Comparison of ENCODE assay signal across 9 cellular contexts in the genomic region with DNA sequence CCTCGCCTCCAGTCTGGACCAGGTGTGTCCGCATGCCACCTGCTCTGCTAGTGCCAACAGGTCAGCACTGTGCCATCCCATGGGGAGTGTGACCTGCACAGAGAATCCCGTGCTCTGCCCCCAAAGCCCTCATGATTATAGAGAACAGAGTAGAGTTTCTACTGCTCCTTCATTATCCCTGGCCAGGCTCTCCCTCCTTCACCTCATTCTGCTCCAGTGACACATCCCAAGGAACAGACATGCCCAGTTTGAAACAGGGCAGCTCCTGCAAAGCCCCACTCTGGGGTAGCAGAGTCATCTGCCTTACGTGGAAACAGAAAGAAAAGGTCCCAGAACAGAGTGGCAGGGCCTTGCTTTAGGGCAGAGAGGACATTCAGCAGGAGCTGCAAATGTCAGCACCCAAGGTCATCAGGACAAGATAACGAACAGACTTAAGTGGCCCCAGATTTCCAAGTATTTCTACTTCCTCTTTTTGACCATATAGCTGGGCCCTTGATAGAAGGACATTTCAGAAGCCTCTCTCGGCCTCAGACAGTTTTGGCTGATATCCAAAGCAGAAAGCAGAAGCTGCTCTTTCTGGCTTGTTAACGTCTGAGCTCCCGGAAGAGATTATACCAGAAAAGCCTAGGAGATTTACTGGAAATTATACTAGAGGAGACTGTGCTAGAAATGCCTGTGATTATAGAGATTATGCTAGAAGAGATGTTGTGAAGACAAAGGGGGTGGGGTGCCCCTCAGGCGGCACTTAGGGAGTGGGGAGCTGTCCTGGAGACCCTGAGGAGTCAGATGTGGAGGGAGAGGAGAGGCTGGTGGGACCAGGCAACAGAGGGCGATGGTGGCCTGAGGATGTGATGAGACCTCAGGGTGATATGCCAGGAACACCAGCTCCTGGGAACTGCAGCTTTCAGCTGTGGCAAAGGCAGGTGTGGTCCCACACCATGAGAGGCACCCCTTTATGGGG. TPM values are rescaled to one million over a fixed set of nuclear protein-coding genes. Genes with fewer than 3 reads are reported as not detected.
DNase-seq lines count a peak whose midpoint lies in the region; ATAC-seq and TF ChIP-seq lines count a peak whose summit lies in the region.
"Had no signal": no experiment of that assay in that cellular context is flagged by ENCODE, and none has a peak within 500 bp of the region (broad histone marks: within the 10 kb centered on the region; RNA-seq: fewer than 3 reads in every experiment).

No MANE protein-coding gene starts in this region.

- intact Hi-C loops in left colon (cut with DNase I, micrococcal nuclease): loop anchor here in 1 of 2 donors (10.0 kb wide), 1 partner anchor 197 kb away; no protein-coding TSS in a partner anchor

- peak; percentile 47 for DNase-seq in DMS 273 (lab: John Stamatoyannopoulos, UW; ENCODE audit: unreplicated experiment)
- DNase-seq in DMS 273 treated with DMSO at 0.1 percent for 48 hours (lab: John Stamatoyannopoulos, UW): no peak
- no peak for DNase-seq in SK-N-MC (ENCODE audit: low read depth, low spot score)
- peak; percentile 43 to 45 for DNase-seq in left colon
- DNase-seq in upper lobe of left lung: no peak
- DNase-seq in central memory CD4-positive, alpha-beta T cell: no peak
- no peak for DNase-seq in stimulated activated CD4-positive, alpha-beta T cell treated with anti-CD3 and anti-CD28 coated beads, Interleukin-2, amount 100 ng/mL, for 24 hours
- no peak for DNase-seq in H7

- H3K27ac ChIP-seq in SK-N-MC (no peak overlapping the region), upper lobe of left lung (peak overlapping the region; percentile 71 to 83 (median 72))
- H3K27ac ChIP-seq: 22Rv1 had no signal

- ATAC-seq in left colon (peak; percentile 1), upper lobe of left lung (ENCODE audit: low FRiP score in 2 of 2) (peak; percentile 42 to 73)

- H3K4me3 ChIP-seq in SK-N-MC: peak overlapping the region; percentile 20; the same call in 1 of the 2 replicates
- no peak overlapping the region for H3K4me3 ChIP-seq in upper lobe of left lung
- H3K4me3 ChIP-seq in H7 (ENCODE audit: insufficient read depth, low read depth, low read length): no peak overlapping the region

- no peak for TF ChIP-seq POLR2A in upper lobe of left lung (IDR thresholded peaks at IDR 0.05)

- WGBS in upper lobe of left lung, 2 donors: 47 to 51% methylated on average over 10 of the region's 10 CpGs

- H3K9me3 ChIP-seq in SK-N-MC (ENCODE audit: low read depth, low read length) (no peaks in the 10 kb centered on the region), upper lobe of left lung (no peaks in the 10 kb centered on the region)

- TF ChIP-seq CTCF in upper lobe of left lung (IDR thresholded peaks at IDR 0.05): no peak

- peaks cover 20 to 45% (median 37%) of the 10 kb centered on the region in 4 donors for H3K4me1 ChIP-seq in upper lobe of left lung

- H3K36me3 ChIP-seq in SK-N-MC (ENCODE audit: insufficient read depth, low read length) (no peaks in the 10 kb centered on the region), upper lobe of left lung (peaks cover 0 to 2% (median 0%) of the 10 kb centered on the region in 4 donors), H7 (replicated peaks; ENCODE audit: control insufficient read depth, insufficient read depth, low read length) (no peaks in the 10 kb centered on the region)

- no peak overlapping the region for H3K9ac ChIP-seq in SK-N-MC (ENCODE audit: insufficient read length)

- no peak for TF ChIP-seq EP300 in upper lobe of left lung (IDR thresholded peaks at IDR 0.05)

- H3K27me3 ChIP-seq in upper lobe of left lung (no peaks in the 10 kb centered on the region), H7 (ENCODE audit: control insufficient read depth, insufficient read depth, low read length) (0 out of 2 replicates have a peak, but pooled peaks cover 2% of the 10 kb centered on the region)

RNA-seq across cellular contexts. Expression of gene TMEM176B, which starts 12.6 kb away (rescaled TPM):
- 100 to 1,000 TPM; 173 to 355 TPM for total RNA-seq in left colon
- total RNA-seq in upper lobe of left lung: 10 to 100 TPM; 10.5 to 82.8 (median 27.4) TPM
- 0.37 and 0.80 TPM in 2 replicates for total RNA-seq in H7 (2014; rRNA removed; shearing (Covaris generic))

RNA-seq across cellular contexts. Expression of gene TMEM176A, which starts 13.0 kb away (rescaled TPM):
- 100 to 1,000 TPM; 118 to 275 TPM for total RNA-seq in left colon
- total RNA-seq in upper lobe of left lung: 10 to 100 TPM in 5 of 6 donors, 1 to 10 TPM in 1; 8.4 to 67.9 (median 16.3) TPM
- not detected in 2 replicates for total RNA-seq in H7 (2014; rRNA removed; shearing (Covaris generic))

RNA-seq across cellular contexts. Expression of gene GIMAP5, which starts 50.4 kb away (rescaled TPM):
- total RNA-seq in left colon (1 to 10 TPM; 4.9 to 6.6 TPM), upper lobe of left lung (100 to 1,000 TPM in 1 of 6 donors, 10 to 100 TPM in 5; 28.0 to 103 (median 41.3) TPM)
- total RNA-seq in H7 (2014; rRNA removed; shearing (Covaris generic)): not detected in 2 replicates

Comparison
In these comparisons a context has a peak if more than half of its experiments do, and no peak if none do; other contexts are left out.
1. DNase-seq: peak in DMS 273 (single experiment) and left colon (2 of 2); none in DMS 273 treated with DMSO at 0.1 percent for 48 hours (single experiment), SK-N-MC (single experiment), upper lobe of left lung (0 of 2), central memory CD4-positive, alpha-beta T cell (single experiment), stimulated activated CD4-positive, alpha-beta T cell treated with anti-CD3 and anti-CD28 coated beads, Interleukin-2, amount 100 ng/mL, for 24 hours (0 of 2) and H7 (single experiment).